ENCODE assay signal across 18 cellular contexts in the genomic region with DNA sequence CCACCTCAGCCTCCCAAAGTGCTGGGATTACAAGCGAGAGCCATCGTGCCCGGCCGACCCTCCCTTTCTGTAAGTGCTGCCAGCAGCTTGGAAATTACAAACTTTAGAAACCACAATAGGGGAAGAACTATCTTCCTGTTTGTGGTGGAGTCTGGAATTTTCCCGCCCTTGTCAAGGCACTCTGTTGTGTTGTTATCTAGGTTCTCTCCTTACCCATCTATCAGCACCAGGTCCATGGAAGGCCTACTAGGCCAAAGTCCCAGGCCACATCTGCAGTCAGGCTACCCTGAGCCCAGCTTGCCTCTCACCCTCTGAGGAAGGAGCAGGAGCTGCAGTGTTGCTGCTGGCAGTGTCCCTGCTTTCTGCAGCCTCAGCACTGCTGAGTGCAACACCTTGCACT.
DNase-seq lines count a peak whose midpoint lies in the region; ATAC-seq, FAIRE-seq and TF ChIP-seq lines count a peak whose summit lies in the region.
"Had no signal": no experiment of that assay in that cellular context is flagged by ENCODE, and none has a peak within 500 bp of the region (broad histone marks: within the 10 kb centered on the region; RNA-seq: fewer than 3 reads in every experiment).

No MANE protein-coding gene starts in this region.

- H4K91ac ChIP-seq in H1 (replicated peaks; ENCODE audit: insufficient read length, low read length): no peak overlapping the region

- H3K4me1 Mint-ChIP-seq in effector memory CD8-positive, alpha-beta T cell (ENCODE audit: low read depth in 2 of 2): no peaks in the 10 kb centered on the region
- H3K4me1 Mint-ChIP-seq: activated CD4-positive, alpha-beta T cell treated with anti-CD3 and anti-CD28 coated beads, Interleukin-2, amount 10 ng/mL, durations not matched to agents 7 days and 5 days; activated naive CD4-positive, alpha-beta T cell treated with anti-CD3 and anti-CD28 coated beads, Interleukin-2, amount 50 U/mL, for 24 hours had no signal

- H3K36me3 Mint-ChIP-seq in effector memory CD8-positive, alpha-beta T cell (ENCODE audit: insufficient read depth): no peaks in the 10 kb centered on the region
- H3K36me3 Mint-ChIP-seq: activated naive CD4-positive, alpha-beta T cell treated with anti-CD3 and anti-CD28 coated beads, Interleukin-2, amount 50 U/mL, for 24 hours had no signal

- no peak overlapping the region for H2AFZ ChIP-seq in H1 (ENCODE audit: low read length)

- in situ Hi-C loops in gastrocnemius medialis (cut with MboI; ENCODE audit: low sequenced_read_pairs in 4 of 4): no loop called here

- no peaks in the 10 kb centered on the region for H4K20me1 ChIP-seq in H1 (replicated peaks in 1 of 2; ENCODE audit: control insufficient read depth in 1 of 2, insufficient read depth in 2 of 2, low read length in 2 of 2)

- no peaks in the 10 kb centered on the region for H3K27me3 Mint-ChIP-seq in effector memory CD8-positive, alpha-beta T cell
- H3K27me3 Mint-ChIP-seq: activated naive CD4-positive, alpha-beta T cell treated with anti-CD3 and anti-CD28 coated beads, Interleukin-2, amount 50 U/mL, for 24 hours had no signal

- intact Hi-C loops in gastrocnemius medialis (cut with DNase I; ENCODE audit: low total_unique reads): no loop called here

- H3K36me3 ChIP-seq in H1 (ENCODE audit: control insufficient read depth in 2 of 4, insufficient read depth in 4 of 4, low read length in 3 of 4): no peaks in the 10 kb centered on the region
- no peaks in the 10 kb centered on the region for H3K36me3 ChIP-seq in gastrocnemius medialis
- H3K36me3 ChIP-seq: BE2C had no signal

- H3K4me3 ChIP-seq in H1 (ENCODE audit: extremely low read depth in 1 of 4, insufficient read depth in 2 of 4, low read depth in 3 of 4, low read length in 4 of 4) (no peak overlapping the region), gastrocnemius medialis (no peak overlapping the region)

- no peak overlapping the region for H3K14ac ChIP-seq in H1 (ENCODE audit: insufficient read length)

- H4K8ac ChIP-seq in H1 (ENCODE audit: extremely low read depth, insufficient read depth, low read length): no peak overlapping the region

- no peak overlapping the region for H3K4ac ChIP-seq in H1 (replicated peaks; ENCODE audit: insufficient read length, low read depth, low read length)

- H3K27ac Mint-ChIP-seq in effector memory CD8-positive, alpha-beta T cell: no peak overlapping the region
- H3K27ac Mint-ChIP-seq: activated CD4-positive, alpha-beta T cell treated with anti-CD3 and anti-CD28 coated beads, Interleukin-2, amount 10 ng/mL, durations not matched to agents 7 days and 5 days; activated naive CD4-positive, alpha-beta T cell treated with anti-CD3 and anti-CD28 coated beads, Interleukin-2, amount 50 U/mL, for 24 hours had no signal

- H3K9ac ChIP-seq in H1 (replicated peaks in 1 of 4; ENCODE audit: extremely low read depth in 1 of 4, low read depth in 3 of 4, low read length in 3 of 4): no peak overlapping the region

- peaks cover 0 to 9% of the 10 kb centered on the region in 2 donors for H3K9me3 Mint-ChIP-seq in effector memory CD8-positive, alpha-beta T cell
- H3K9me3 Mint-ChIP-seq: activated CD4-positive, alpha-beta T cell treated with anti-CD3 and anti-CD28 coated beads, Interleukin-2, amount 10 ng/mL, durations not matched to agents 7 days and 5 days had no signal

- WGBS in H1 (ENCODE audit: extremely low coverage in 1 of 2, insufficient coverage in 1 of 2, insufficient read length in 1 of 2, insufficient replicate concordance in 2 of 2, low coverage in 1 of 2, low lambda C conversion rate in 2 of 2, missing lambda C conversion rate in 1 of 2), 2 experiments: 98% methylated on average over 5 of the region's 5 CpGs; no CpG with 5 or more reads in 1 of the 2 experiments

- no peak for TF ChIP-seq RAD21 in H1 (IDR thresholded peaks at IDR 0.05 in 1 of 2, conservative IDR thresholded peaks at IDR 0.05 in 1 of 2; ENCODE audit: low read depth in 2 of 2, low read length in 2 of 2)

- POLR2A ChIA-PET in H1 (lab: Charles Lee; ENCODE audit: partially characterized antibody): no interaction called here

- H3K56ac ChIP-seq in H1 (replicated peaks; ENCODE audit: insufficient read length, low read depth, low read length): no peak overlapping the region

- no peak overlapping the region for H2BK5ac ChIP-seq in H1 (ENCODE audit: low read depth, low read length)

- H2BK20ac ChIP-seq in H1 (ENCODE audit: low read length): no peak overlapping the region

- H3K4me3 Mint-ChIP-seq in effector memory CD8-positive, alpha-beta T cell: no peak overlapping the region
- H3K4me3 Mint-ChIP-seq: activated CD4-positive, alpha-beta T cell treated with anti-CD3 and anti-CD28 coated beads, Interleukin-2, amount 10 ng/mL, durations not matched to agents 7 days and 5 days; activated naive CD4-positive, alpha-beta T cell treated with anti-CD3 and anti-CD28 coated beads, Interleukin-2, amount 50 U/mL, for 24 hours had no signal

- no peak overlapping the region for H2BK120ac ChIP-seq in H1 (replicated peaks; ENCODE audit: low read depth, low read length)

- no peak overlapping the region for H2BK15ac ChIP-seq in H1 (ENCODE audit: low read length)

- no peaks in the 10 kb centered on the region for H3K79me1 ChIP-seq in H1 (ENCODE audit: low read depth, low read length)

- H3K27me3 ChIP-seq in H1 (replicated peaks in 1 of 4; ENCODE audit: control insufficient read depth in 3 of 4, extremely low read depth in 1 of 4, insufficient read depth in 3 of 4, low read length in 3 of 4) (no peaks in the 10 kb centered on the region), gastrocnemius medialis (no peaks in the 10 kb centered on the region)

- no peak overlapping the region for H3K4me2 ChIP-seq in H1 (ENCODE audit: insufficient read depth in 1 of 2, low read depth in 2 of 2, low read length in 2 of 2)

- H3K9me3 ChIP-seq in H1 (ENCODE audit: insufficient read depth in 2 of 2, low read depth in 1 of 2, low read length in 1 of 2) (no peaks in the 10 kb centered on the region), gastrocnemius medialis (no peaks in the 10 kb centered on the region)
- H3K9me3 ChIP-seq: BE2C had no signal

- no peak overlapping the region for H3K18ac ChIP-seq in H1 (ENCODE audit: extremely low read depth, low read length)

- no peak overlapping the region for H3K23ac ChIP-seq in H1 (ENCODE audit: insufficient read length)

- H2BK12ac ChIP-seq in H1 (ENCODE audit: low read depth, low read length): 0 out of 2 replicates have a peak overlapping the region, but pooled peaks have one; percentile 42

- H3K27ac ChIP-seq in H1 (ENCODE audit: low read depth, low read length): no peak overlapping the region
- peak overlapping the region in 3 of 4 donors; percentile 59 to 73 (median 70) for H3K27ac ChIP-seq in gastrocnemius medialis

- H3K4me1 ChIP-seq in H1 (replicated peaks in 1 of 4; ENCODE audit: control insufficient read depth in 3 of 4, insufficient read depth in 4 of 4, low read length in 3 of 4): no peaks in the 10 kb centered on the region
- no peaks in the 10 kb centered on the region for H3K4me1 ChIP-seq in gastrocnemius medialis
- H3K4me1 ChIP-seq: BE2C had no signal

- ATAC-seq in HG02642 (IDR thresholded peaks at IDR 0.05; ENCODE audit: poor library complexity, unreplicated experiment) (peak; percentile 36), gastrocnemius medialis (no peak), GM21723 (IDR thresholded peaks at IDR 0.05; ENCODE audit: unreplicated experiment) (no peak)
- no peak for ATAC-seq in effector memory CD8-positive, alpha-beta T cell (replicated peaks)

- TF ChIP-seq POLR2A in H1 (IDR thresholded peaks at IDR 0.05; ENCODE audit: control extremely low read depth in 1 of 2, low read depth in 2 of 2, low read length in 2 of 2): no peak
- no peak for TF ChIP-seq POLR2A in gastrocnemius medialis (IDR thresholded peaks at IDR 0.05)

- H4K5ac ChIP-seq in H1 (ENCODE audit: insufficient read length, low read depth, low read length): no peak overlapping the region

- peak; percentile 11 for DNase-seq in NCI-H226
- no peak for DNase-seq in H1 (ENCODE audit: low read depth in 1 of 2, low spot score in 2 of 2)
- no peak for DNase-seq in gastrocnemius medialis
- no peak for DNase-seq in activated T-cell treated with anti-CD3 and anti-CD28 coated beads for 4 hours
- DNase-seq in effector memory CD8-positive, alpha-beta T cell: no peak
- DNase-seq: activated CD4-positive, alpha-beta T cell treated with anti-CD3 and anti-CD28 coated beads, Interleukin-2, amount 10 ng/mL, durations not matched to agents 7 days and 5 days; BE2C; DMS79 treated with DMSO at 0.1 percent for 48 hours; left cardiac atrium; MM.1S; NCI-H2081 treated with DMSO at 0.1 percent for 48 hours; NCI-H774; SHP77 treated with DMSO at 0.1 percent for 48 hours; stimulated activated CD4-positive, alpha-beta T cell treated with anti-CD3 and anti-CD28 coated beads, Interleukin-15, amount 100 ng/mL, for 24 hours; T-helper 9 cell had no signal

- CTCF ChIA-PET in H1 (lab: Charles Lee; ENCODE audit: partially characterized antibody): interaction anchor here (0.6 kb wide), 1 partner anchor 559 kb away, joined by 3 read pairs; no protein-coding TSS in a partner anchor

- no peak for TF ChIP-seq EP300 in H1 (IDR thresholded peaks at IDR 0.05; ENCODE audit: borderline replicate concordance in 1 of 2, low read depth in 2 of 2, low read length in 2 of 2)

- H3K79me2 ChIP-seq in H1 (ENCODE audit: control insufficient read depth in 1 of 2, insufficient read depth in 2 of 2, low read length in 2 of 2): no peaks in the 10 kb centered on the region

- H2AK5ac ChIP-seq in H1 (ENCODE audit: low read depth, low read length): no peak overlapping the region

- TF ChIP-seq CTCF in H1 (IDR thresholded peaks at IDR 0.05; ENCODE audit: control extremely low read depth in 1 of 3, insufficient read depth in 1 of 3, low read depth in 1 of 3, low read length in 3 of 3): no peak
- TF ChIP-seq CTCF in gastrocnemius medialis (IDR thresholded peaks at IDR 0.05 in 4 of 5, conservative IDR thresholded peaks at IDR 0.05 in 1 of 5): no peak

- no peaks in the 10 kb centered on the region for H3K23me2 ChIP-seq in H1 (ENCODE audit: low read depth, low read length)

- FAIRE-seq in H1 (lab: Jason Lieb, UNC): no peak

TF ChIP-seq in H1, 55 proteins besides CTCF, POLR2A, EP300 and RAD21:
- no peak for TF ChIP-seq BRCA1 (IDR thresholded peaks at IDR 0.05; ENCODE audit: low read depth, low read length)
- TF ChIP-seq, protein P1, sequence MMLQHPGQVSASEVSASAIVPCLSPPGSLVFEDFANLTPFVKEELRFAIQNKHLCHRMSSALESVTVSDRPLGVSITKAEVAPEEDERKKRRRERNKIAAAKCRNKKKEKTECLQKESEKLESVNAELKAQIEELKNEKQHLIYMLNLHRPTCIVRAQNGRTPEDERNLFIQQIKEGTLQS (IDR thresholded peaks at IDR 0.05; ENCODE audit: insufficient read depth, low read depth, low read length): no peak
- TF ChIP-seq SUZ12 (IDR thresholded peaks at IDR 0.05; ENCODE audit: low read length): no peak
- TF ChIP-seq RXRA (IDR thresholded peaks at IDR 0.05; ENCODE audit: insufficient read depth, low read depth, low read length): no peak
